ENCODE assay signal across 28 cellular contexts in genomic region chr5:111517853-111518501, GRCh38. TPM values are rescaled to one million over a fixed set of nuclear protein-coding genes. Genes with fewer than 3 reads are reported as not detected.
DNase-seq lines count a peak whose midpoint lies in the region; ATAC-seq, FAIRE-seq and TF ChIP-seq lines count a peak whose summit lies in the region.
"Had no signal": no experiment of that assay in that cellular context is flagged by ENCODE, and none has a peak within 500 bp of the region (broad histone marks: within the 10 kb centered on the region; RNA-seq: fewer than 3 reads in every experiment).

No MANE protein-coding gene starts in this region.

- no peak overlapping the region for H2AFZ ChIP-seq in hepatocyte

- ATAC-seq in GM21529 (IDR thresholded peaks at IDR 0.05; ENCODE audit: unreplicated experiment) (peak; percentile 46), HG02870 (IDR thresholded peaks at IDR 0.05; ENCODE audit: unreplicated experiment) (peak; percentile 72), sciatic nerve (no peak), GM21367 (IDR thresholded peaks at IDR 0.05; ENCODE audit: unreplicated experiment) (no peak)

- no peak for TF ChIP-seq CTCF in thyroid gland (IDR thresholded peaks at IDR 0.05)
- TF ChIP-seq CTCF in hepatocyte (IDR thresholded peaks at IDR 0.05; ENCODE audit: poor library complexity) = no peak

- H3K9me3 ChIP-seq in thyroid gland (no peaks in the 10 kb centered on the region), hepatocyte (ENCODE audit: low read depth) (no peaks in the 10 kb centered on the region)
- H3K9me3 ChIP-seq: HAP-1, tibial artery had no signal

- WGBS in thyroid gland, 2 donors = 93 to 96% methylated on average over 5 of the region's 5 CpGs
- WGBS in hepatocyte (ENCODE audit: low lambda C conversion rate, missing lambda C conversion rate) = 95% methylated on average over 5 of the region's 5 CpGs

- no peaks in the 10 kb centered on the region for H3K79me2 ChIP-seq in hepatocyte

- no peaks in the 10 kb centered on the region for H3K9me2 ChIP-seq in hepatocyte (replicated peaks; ENCODE audit: insufficient read depth)

- H3K4me3 ChIP-seq in thyroid gland (replicated peaks in 1 of 3) (no peak overlapping the region), hepatocyte (no peak overlapping the region)
- H3K4me3 ChIP-seq: HAP-1, tibial artery had no signal

- H3K27ac ChIP-seq in thyroid gland = no peak overlapping the region
- no peak overlapping the region for H3K27ac ChIP-seq in hepatocyte
- H3K27ac ChIP-seq: tibial artery, WERI-Rb-1 had no signal

- H3K27me3 ChIP-seq in thyroid gland (no peaks in the 10 kb centered on the region), hepatocyte (no peaks in the 10 kb centered on the region)
- H3K27me3 ChIP-seq: tibial artery had no signal

- H3K36me3 ChIP-seq in thyroid gland (no peaks in the 10 kb centered on the region), hepatocyte (replicated peaks; ENCODE audit: insufficient read depth, low read depth) (no peaks in the 10 kb centered on the region)
- H3K36me3 ChIP-seq: HAP-1, tibial artery, WERI-Rb-1 had no signal

- no peak overlapping the region for H3K4me2 ChIP-seq in hepatocyte

- intact Hi-C loops in thyroid gland (cut with DNase I) (no loop called here), sciatic nerve (cut with DNase I) (no loop called here)

- DNase-seq in GM12891 (ENCODE audit: insufficient read length, low spot score) = no peak
- peak; percentile 23 for DNase-seq in RPMI7951 (ENCODE audit: low read depth)
- no peak for DNase-seq in thyroid gland
- no peak for DNase-seq in sciatic nerve (ENCODE audit: low spot score)
- DNase-seq in hepatocyte (ENCODE audit: low spot score) = no peak
- DNase-seq: activated CD4-positive, alpha-beta T cell treated with anti-CD3 and anti-CD28 coated beads for 4 hours; activated CD8-positive, alpha-beta memory T cell treated with anti-CD3 and anti-CD28 coated beads for 24 hours; activated effector memory CD4-positive, alpha-beta T cell treated with Interleukin-2 at 50 U/mL for 16 hours; AML-193; anterior cingulate cortex; CD4-positive, alpha-beta T cell; hypothalamus; immature natural killer cell; IMR-90; left cardiac atrium; mammary epithelial cell; NCI-H1694 treated with DMSO at 0.1 percent for 48 hours; NCI-H510A; nephron progenitor cell; stimulated activated CD4-positive, alpha-beta T cell treated with anti-CD3 and anti-CD28 coated beads, Interleukin-4, amount 100 ng/mL, for 24 hours; tibial artery; WERI-Rb-1 had no signal

- no peaks in the 10 kb centered on the region for H4K20me1 ChIP-seq in hepatocyte (ENCODE audit: insufficient read depth, poor library complexity, severe bottlenecking)

- H3K4me1 ChIP-seq in thyroid gland (peaks cover 4% of the 10 kb centered on the region in 2 donors), hepatocyte (ENCODE audit: insufficient read depth) (peaks cover 9% of the 10 kb centered on the region)
- H3K4me1 ChIP-seq: HAP-1 had no signal

- TF ChIP-seq POLR2A in GM12891 (IDR thresholded peaks at IDR 0.05; ENCODE audit: low read depth, low read length) (no peak), thyroid gland (IDR thresholded peaks at IDR 0.05) (no peak)

- peak; percentile 51 for FAIRE-seq in GM12891 (lab: Jason Lieb, UNC)
- FAIRE-seq: bronchial epithelial cell, D721Med had no signal

TF ChIP-seq in GM12891, 5 proteins besides CTCF, POLR2A, EP300 and RAD21:
- no peak for TF ChIP-seq POU2F2 (IDR thresholded peaks at IDR 0.05; ENCODE audit: low read depth, low read length)
- TF ChIP-seq PAX5 (IDR thresholded peaks at IDR 0.05; ENCODE audit: insufficient read depth, low read length, severe bottlenecking) = no peak
- no peak for TF ChIP-seq TAF1 (IDR thresholded peaks at IDR 0.05; ENCODE audit: low read depth, low read length)
- no peak for TF ChIP-seq POLR2AphosphoS5 (IDR thresholded peaks at IDR 0.05; ENCODE audit: low read depth, low read length)
- TF ChIP-seq SPI1 (IDR thresholded peaks at IDR 0.05; ENCODE audit: low read depth, low read length) = no peak

RNA-seq across cellular contexts. Expression of gene STARD4, which starts 5.6 kb away (rescaled TPM):
- polyA plus RNA-seq in GM12891 (2012; ENCODE audit: low read depth, missing spikeins) = 38.4 TPM
- 57.8 and 71.3 TPM in 2 replicates for total RNA-seq in RPMI7951 (2014; rRNA removed; shearing (Covaris generic))
- 10 to 100 TPM; 15.3 to 35.1 (median 27.1) TPM for total RNA-seq in thyroid gland
- 33.7 TPM for total RNA-seq in sciatic nerve
- total RNA-seq in hepatocyte = 126 and 129 TPM in 2 replicates
- polyA plus RNA-seq in hepatocyte = 35.0 and 39.9 TPM in 2 replicates

Comparison
In these comparisons a context has a peak if more than half of its experiments do, and no peak if none do; other contexts are left out.
1. ATAC-seq: peak in GM21529 (single experiment) and HG02870 (single experiment); none in sciatic nerve (single experiment) and GM21367 (single experiment).